Comparison of ENCODE assay signal across 8 cellular contexts in genomic region chr1:50977575-50978143, GRCh38. TPM values are rescaled to one million over a fixed set of nuclear protein-coding genes. Genes with fewer than 3 reads are reported as not detected.
DNase-seq lines count a peak whose midpoint lies in the region; ATAC-seq and TF ChIP-seq lines count a peak whose summit lies in the region.

No MANE protein-coding gene starts in this region.

- intact Hi-C loops in natural killer cell (cut with micrococcal nuclease): loop anchor here (1.0 to 10.0 kb wide), 4 partner anchors 9 to 1657 kb away; partner anchors contain the start of genes FAF1 and SHISAL2A

- no peaks in the 10 kb centered on the region for H3K9me3 Mint-ChIP-seq in activated T-cell treated with anti-CD3 and anti-CD28 coated beads, Interleukin-2, amount 50 U/mL, for 4 hours
- no peaks in the 10 kb centered on the region for H3K9me3 Mint-ChIP-seq in natural killer cell

- peak overlapping the region; percentile 71 to 88 for H3K27ac Mint-ChIP-seq in natural killer cell

- peak overlapping the region; percentile 81 for H3K4me3 Mint-ChIP-seq in activated T-cell treated with anti-CD3 and anti-CD28 coated beads, Interleukin-2, amount 50 U/mL, for 4 hours
- H3K4me3 Mint-ChIP-seq in natural killer cell: peak overlapping the region; percentile 88

- peak overlapping the region; percentile 75 for H3K27ac ChIP-seq in KOPT-K1 (ENCODE audit: low read depth, low read length, poor library complexity, severe bottlenecking)

- peaks cover 27% of the 10 kb centered on the region for H3K36me3 ChIP-seq in KOPT-K1 (ENCODE audit: insufficient read depth, low read length)

- ATAC-seq in GM21723 (IDR thresholded peaks at IDR 0.05; ENCODE audit: unreplicated experiment): peak; percentile 54
- ATAC-seq in activated T-cell treated with anti-CD3 and anti-CD28 coated beads, Interleukin-2, amount 50 U/mL, for 4 hours: peak; percentile 52 to 62
- peak; percentile 64 to 79 (median 67) for ATAC-seq in natural killer cell

- H3K27me3 Mint-ChIP-seq in activated T-cell treated with anti-CD3 and anti-CD28 coated beads, Interleukin-2, amount 50 U/mL, for 4 hours (ENCODE audit: low read depth): peaks cover 33% of the 10 kb centered on the region
- no peaks in the 10 kb centered on the region for H3K27me3 Mint-ChIP-seq in natural killer cell (ENCODE audit: low read depth in 2 of 2)

- DNase-seq in SHP77 (lab: John Stamatoyannopoulos, UW) (peak; percentile 61 to 67), SHP77 treated with DMSO at 0.1 percent for 48 hours (lab: John Stamatoyannopoulos, UW) (no peak), fibroblast of peridontal ligament (ENCODE audit: extremely low read depth) (peak; percentile 50), natural killer cell (peak; percentile 40), NCI-H187 (lab: John Stamatoyannopoulos, UW) (no peak)
- DNase-seq in activated T-cell treated with anti-CD3 and anti-CD28 coated beads, Interleukin-2, amount 50 U/mL, for 4 hours: no peak

- H3K36me3 Mint-ChIP-seq in activated T-cell treated with anti-CD3 and anti-CD28 coated beads, Interleukin-2, amount 50 U/mL, for 4 hours (ENCODE audit: insufficient read depth): no peaks in the 10 kb centered on the region
- no peaks in the 10 kb centered on the region for H3K36me3 Mint-ChIP-seq in natural killer cell

- no peaks in the 10 kb centered on the region for H3K9me3 ChIP-seq in KOPT-K1 (ENCODE audit: insufficient read depth, low read length, poor library complexity, severe bottlenecking)

- TF ChIP-seq CTCF in natural killer cell (IDR thresholded peaks at IDR 0.05): no peak

- H3K4me1 Mint-ChIP-seq in activated T-cell treated with anti-CD3 and anti-CD28 coated beads, Interleukin-2, amount 50 U/mL, for 4 hours (ENCODE audit: low read depth): peaks cover 21% of the 10 kb centered on the region
- H3K4me1 Mint-ChIP-seq in natural killer cell: peaks cover 18 to 21% of the 10 kb centered on the region in 2 donors

RNA-seq across cellular contexts. Expression of gene CDKN2C, which starts 7.6 kb away (rescaled TPM):
- 1 to 10 TPM; 1.4 to 2.6 (median 1.4) TPM for total RNA-seq in activated T-cell treated with anti-CD3 and anti-CD28 coated beads, Interleukin-2, amount 50 U/mL, for 4 hours
- 10 to 100 TPM; 17.1 to 21.9 (median 19.0) TPM for total RNA-seq in natural killer cell

RNA-seq across cellular contexts. Expression of gene FAF1, which starts 17.6 kb away (rescaled TPM):
- total RNA-seq in activated T-cell treated with anti-CD3 and anti-CD28 coated beads, Interleukin-2, amount 50 U/mL, for 4 hours: 10 to 100 TPM; 59.8 to 64.2 (median 60.1) TPM
- total RNA-seq in natural killer cell: 10 to 100 TPM; 56.8 to 59.7 (median 57.2) TPM

Comparison
In these comparisons a context has a peak if more than half of its experiments do, and no peak if none do; other contexts are left out.
1. DNase-seq: peak in SHP77 (2 of 2), fibroblast of peridontal ligament (single experiment) and natural killer cell (single experiment); none in SHP77 treated with DMSO at 0.1 percent for 48 hours (single experiment), activated T-cell treated with anti-CD3 and anti-CD28 coated beads, Interleukin-2, amount 50 U/mL, for 4 hours (single experiment) and NCI-H187 (0 of 2).
2. RNA of gene CDKN2C, which starts 7.6 kb away (total RNA-seq): 17.1 to 21.9 TPM in natural killer cell; 1.4 to 2.6 TPM in activated T-cell treated with anti-CD3 and anti-CD28 coated beads, Interleukin-2, amount 50 U/mL, for 4 hours; every median in the first group is over 4 times any median in the second.
3. Peak in every context shown above with its lines, with median percentiles within 50 percentile points of each other: ATAC-seq.